ENCODE assay signal across 1 cellular context in genomic region chr11:78935408-78936101, GRCh38.
TF ChIP-seq lines count a peak whose summit lies in the region.

No MANE protein-coding gene starts in this region.

TF ChIP-seq in K562, 482 proteins besides CTCF, POLR2A, EP300 and RAD21:
- TF ChIP-seq HLTF (IDR thresholded peaks at IDR 0.05) (no peak), ELF1 (tag; IDR thresholded peaks at IDR 0.05) (peak; percentile 15; the same call in 1 of the 2 replicates), ATF2 (CRISPR knock-in tag; IDR thresholded peaks at IDR 0.05) (no peak)
